ENCODE assay signal across 2 cellular contexts in the genomic region with DNA sequence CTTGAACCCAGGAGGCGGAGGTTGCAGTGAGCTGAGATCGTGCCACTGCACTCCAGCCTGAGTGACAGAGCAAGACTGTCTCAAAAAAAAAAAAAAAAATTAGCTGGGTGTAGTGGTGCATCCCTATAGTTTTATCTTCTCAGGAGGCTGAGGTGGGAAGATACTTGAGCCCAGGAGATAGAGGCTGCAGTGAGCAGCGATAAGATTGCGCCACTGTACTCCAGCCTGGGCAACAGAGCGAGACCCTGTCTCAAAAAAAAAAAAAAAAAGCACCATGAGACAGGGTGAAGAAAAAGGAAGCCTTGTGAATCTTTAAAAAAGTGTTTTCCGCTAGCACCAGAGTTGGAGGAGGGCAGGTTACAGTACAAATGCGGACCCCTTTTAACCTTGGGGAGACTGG. TPM values are rescaled to one million over a fixed set of nuclear protein-coding genes. Genes with fewer than 3 reads are reported as not detected.
"Had no signal": no experiment of that assay in that cellular context is flagged by ENCODE, and none has a peak within 500 bp of the region (broad histone marks: within the 10 kb centered on the region; RNA-seq: fewer than 3 reads in every experiment).

No MANE protein-coding gene starts in this region.

RNA-seq across cellular contexts. Expression of gene TDRD12, which starts 3.4 kb away (rescaled TPM):
- polyA plus RNA-seq: IgD-negative memory B cell had no signal

RNA-seq across cellular contexts. Expression of gene RGS9BP, which starts 40.6 kb away (rescaled TPM):
- total RNA-seq: HepG2 had no signal
